Comparison of ENCODE assay signal across 8 cellular contexts in genomic region chr5:32312682-32313523, GRCh38. TPM values are rescaled to one million over a fixed set of nuclear protein-coding genes. Genes with fewer than 3 reads are reported as not detected.
A peak's percentile ranks its signal among the peaks of the same experiment; 100 is the strongest.
DNase-seq lines count a peak whose midpoint lies in the region; ATAC-seq lines count a peak whose summit lies in the region.

MTMR12 (minus strand) TSS chr5:32312939; CDS start chr5:32312838, 101 bp downstream.

- peaks cover 2% of the 10 kb centered on the region for H3K27me3 Mint-ChIP-seq in IgD-negative memory B cell

- DNase-seq in DMS 273 treated with DMSO at 0.1 percent for 48 hours (lab: John Stamatoyannopoulos, UW) (peak; percentile 99), OCI-M2 (lab: John Stamatoyannopoulos, UW; ENCODE audit: unreplicated experiment) (peak; percentile 74), activated T-cell treated with anti-CD3 and anti-CD28 coated beads for 4 hours (peak; percentile 99), epidermal melanocyte (ENCODE audit: insufficient read length, low spot score) (peak; percentile 98), middle frontal gyrus (ENCODE audit: extremely low spot score, low spot score) (peak; percentile 99)
- peak; percentile 99 to 100 for DNase-seq in stimulated activated CD8-positive, alpha-beta memory T cell treated with anti-CD3 and anti-CD28 coated beads, Interleukin-2, amount 100 ng/mL, for 48 hours (ENCODE audit: low read depth in 2 of 2)

- peak within 1 kb of the TSS; percentile 87 to 97 (median 96) for H3K4me3 Mint-ChIP-seq in IgD-negative memory B cell

- no peaks in the 10 kb centered on the region for H3K9me3 Mint-ChIP-seq in IgD-negative memory B cell

- peaks cover 6% of the 10 kb centered on the region for H3K36me3 Mint-ChIP-seq in IgD-negative memory B cell

- peak within 1 kb of the TSS; percentile 94 to 96 (median 94) for H3K27ac Mint-ChIP-seq in IgD-negative memory B cell

- ATAC-seq in GM21529 (IDR thresholded peaks at IDR 0.05; ENCODE audit: unreplicated experiment), result peak; percentile 94

- peaks cover 33 to 35% (median 34%) of the 10 kb centered on the region in 3 donors for H3K4me1 Mint-ChIP-seq in IgD-negative memory B cell

RNA-seq across cellular contexts. Expression of gene MTMR12, which starts in this region (rescaled TPM):
- 18.3 TPM for polyA plus RNA-seq in IgD-negative memory B cell

Comparison
In these comparisons a context has a peak if more than half of its experiments do, and no peak if none do; other contexts are left out.
1. Peak in every context shown above with its lines: DNase-seq and ATAC-seq.